ENCODE assay signal across 3 cellular contexts in genomic region chr20:11745160-11745559, GRCh38.
"Had no signal": no experiment of that assay in that cellular context is flagged by ENCODE, and none has a peak within 500 bp of the region (broad histone marks: within the 10 kb centered on the region; RNA-seq: fewer than 3 reads in every experiment).

No MANE protein-coding gene starts in this region.

- H3K4me3 ChIP-seq: GM12878 had no signal

- DNase-seq: GDM1, GF-D8 had no signal

- ATAC-seq: GM12878 had no signal
